In the genomic region with DNA sequence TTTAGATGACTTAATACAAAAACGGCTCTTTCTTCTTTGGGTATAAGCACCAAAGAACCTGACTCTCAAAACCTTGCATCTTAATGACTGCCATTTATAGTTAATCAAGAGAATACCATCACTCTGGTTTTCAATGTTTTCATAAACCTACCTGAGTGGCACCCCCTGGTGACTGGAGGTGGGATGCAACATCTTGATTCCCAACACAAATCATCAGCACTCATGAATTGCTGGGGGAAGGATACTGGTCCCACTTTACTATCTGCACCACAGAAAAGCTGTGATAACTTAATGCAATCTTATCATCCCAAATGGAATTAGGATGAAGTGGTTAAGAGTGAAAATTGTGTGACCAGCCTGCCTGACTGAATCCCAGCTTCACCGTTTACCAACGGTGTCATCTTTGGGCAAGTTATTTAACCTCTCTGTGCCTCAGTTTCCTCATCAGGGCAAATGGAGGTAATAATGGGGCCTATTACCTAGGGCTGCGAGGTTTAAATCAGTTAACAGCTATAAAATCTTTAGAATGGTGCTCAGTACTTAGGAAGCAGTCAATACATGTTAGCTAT, we compare ENCODE assay signal across 8 cellular contexts.
DNase-seq lines count a peak whose midpoint lies in the region; ATAC-seq and TF ChIP-seq lines count a peak whose summit lies in the region.

No MANE protein-coding gene starts in this region.

- TF ChIP-seq CTCF in AG09309 (IDR thresholded peaks at IDR 0.05; ENCODE audit: control insufficient read depth, insufficient read depth, low read depth, low read length, missing control alignments): peak; percentile 34
- no peak for TF ChIP-seq CTCF in coronary artery (IDR thresholded peaks at IDR 0.05)
- peak; percentile 45 for TF ChIP-seq CTCF in osteoblast (IDR thresholded peaks at IDR 0.05; ENCODE audit: extremely low read depth, low read depth, low read length)

- no peaks in the 10 kb centered on the region for H3K9me3 ChIP-seq in osteoblast (ENCODE audit: low read depth, low read length)

- peak; percentile 21 for ATAC-seq in GM19463 (IDR thresholded peaks at IDR 0.05; ENCODE audit: unreplicated experiment)
- ATAC-seq in left cardiac atrium: no peak

- H3K27ac ChIP-seq in coronary artery (peak overlapping the region; percentile 61 to 77), osteoblast (ENCODE audit: low read depth, low read length) (no peak overlapping the region)

- intact Hi-C loops in left cardiac atrium (cut with DNase I): no loop called here

- peaks cover 11% of the 10 kb centered on the region for H3K36me3 ChIP-seq in osteoblast (ENCODE audit: insufficient read depth, low read length)

- no peak overlapping the region for H2AFZ ChIP-seq in osteoblast (ENCODE audit: low read length)

- H3K4me2 ChIP-seq in osteoblast (ENCODE audit: insufficient read depth, low read length): no peak overlapping the region

- DNase-seq in AG09309 (ENCODE audit: low read depth) (no peak), SK-N-DZ (ENCODE audit: low spot score) (peak; percentile 5), coronary artery (ENCODE audit: low spot score) (no peak), osteoblast (ENCODE audit: insufficient read length, low spot score, missing footprints) (no peak), OCI-M2 (lab: John Stamatoyannopoulos, UW; ENCODE audit: unreplicated experiment) (no peak), SW480 (ENCODE audit: low spot score) (no peak), left cardiac atrium (no peak)

- H3K4me3 ChIP-seq in AG09309 (ENCODE audit: control insufficient read depth, low read depth, low read length) (no peak overlapping the region), coronary artery (no peak overlapping the region), osteoblast (ENCODE audit: insufficient read depth, low read length) (no peak overlapping the region)

- peaks cover 40% of the 10 kb centered on the region for H3K79me2 ChIP-seq in osteoblast (ENCODE audit: insufficient read depth, low read length)

- no peaks in the 10 kb centered on the region for H4K20me1 ChIP-seq in osteoblast (ENCODE audit: insufficient read depth, low read length)

- no peaks in the 10 kb centered on the region for H3K27me3 ChIP-seq in osteoblast (ENCODE audit: insufficient read depth, low read length)

- peaks cover 5% of the 10 kb centered on the region for H3K4me1 ChIP-seq in osteoblast (ENCODE audit: insufficient read depth, low read length)
